ENCODE assay signal across 1 cellular context in the genomic region with DNA sequence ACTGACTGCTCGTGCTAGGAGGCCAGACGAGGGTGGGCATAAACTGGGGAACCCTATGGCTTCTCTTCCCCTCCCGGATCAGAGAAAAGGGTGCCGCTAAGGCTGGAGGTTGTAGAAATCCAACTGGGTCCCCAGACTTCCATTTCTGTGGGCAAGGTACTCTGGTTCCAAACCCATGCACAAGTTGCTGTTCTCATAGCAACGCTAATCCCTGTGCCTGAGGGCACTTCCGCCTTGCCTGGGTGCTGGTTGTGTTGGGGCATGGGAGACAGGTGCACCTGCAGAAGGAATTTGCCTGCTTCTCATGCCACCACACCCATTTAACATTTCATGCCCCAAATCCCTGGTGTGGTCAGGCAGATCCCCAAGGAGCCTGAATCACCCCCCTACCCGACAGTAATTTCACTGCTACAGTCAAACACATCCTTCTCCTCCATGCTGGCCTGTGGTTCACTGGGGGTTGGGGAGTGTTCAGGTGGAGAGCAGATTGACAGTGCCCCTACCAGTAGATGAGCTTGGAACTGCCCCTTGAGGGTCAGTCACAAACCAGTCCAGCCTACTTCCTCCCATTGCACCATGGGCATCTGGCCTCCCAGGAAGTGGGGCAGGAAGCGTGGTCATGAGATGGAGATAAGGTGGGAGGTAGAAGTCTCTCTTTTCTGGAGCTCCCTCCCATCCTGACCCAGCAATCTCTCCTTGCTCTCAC.
TF ChIP-seq lines count a peak whose summit lies in the region.

No MANE protein-coding gene starts in this region.

TF ChIP-seq in PFSK-1, 5 proteins besides CTCF, POLR2A, EP300 and RAD21:
- TF ChIP-seq, protein P1, sequence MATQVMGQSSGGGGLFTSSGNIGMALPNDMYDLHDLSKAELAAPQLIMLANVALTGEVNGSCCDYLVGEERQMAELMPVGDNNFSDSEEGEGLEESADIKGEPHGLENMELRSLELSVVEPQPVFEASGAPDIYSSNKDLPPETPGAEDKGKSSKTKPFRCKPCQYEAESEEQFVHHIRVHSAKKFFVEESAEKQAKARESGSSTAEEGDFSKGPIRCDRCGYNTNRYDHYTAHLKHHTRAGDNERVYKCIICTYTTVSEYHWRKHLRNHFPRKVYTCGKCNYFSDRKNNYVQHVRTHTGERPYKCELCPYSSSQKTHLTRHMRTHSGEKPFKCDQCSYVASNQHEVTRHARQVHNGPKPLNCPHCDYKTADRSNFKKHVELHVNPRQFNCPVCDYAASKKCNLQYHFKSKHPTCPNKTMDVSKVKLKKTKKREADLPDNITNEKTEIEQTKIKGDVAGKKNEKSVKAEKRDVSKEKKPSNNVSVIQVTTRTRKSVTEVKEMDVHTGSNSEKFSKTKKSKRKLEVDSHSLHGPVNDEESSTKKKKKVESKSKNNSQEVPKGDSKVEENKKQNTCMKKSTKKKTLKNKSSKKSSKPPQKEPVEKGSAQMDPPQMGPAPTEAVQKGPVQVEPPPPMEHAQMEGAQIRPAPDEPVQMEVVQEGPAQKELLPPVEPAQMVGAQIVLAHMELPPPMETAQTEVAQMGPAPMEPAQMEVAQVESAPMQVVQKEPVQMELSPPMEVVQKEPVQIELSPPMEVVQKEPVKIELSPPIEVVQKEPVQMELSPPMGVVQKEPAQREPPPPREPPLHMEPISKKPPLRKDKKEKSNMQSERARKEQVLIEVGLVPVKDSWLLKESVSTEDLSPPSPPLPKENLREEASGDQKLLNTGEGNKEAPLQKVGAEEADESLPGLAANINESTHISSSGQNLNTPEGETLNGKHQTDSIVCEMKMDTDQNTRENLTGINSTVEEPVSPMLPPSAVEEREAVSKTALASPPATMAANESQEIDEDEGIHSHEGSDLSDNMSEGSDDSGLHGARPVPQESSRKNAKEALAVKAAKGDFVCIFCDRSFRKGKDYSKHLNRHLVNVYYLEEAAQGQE (IDR thresholded peaks at IDR 0.05; ENCODE audit: insufficient read depth in 1 of 2, low read depth in 2 of 2, low read length in 2 of 2): no peak
- no peak for TF ChIP-seq FOXP2 (optimal IDR thresholded peaks at IDR 0.05; ENCODE audit: borderline replicate concordance, extremely low read depth, extremely low read length, insufficient read depth)
- TF ChIP-seq SIN3A (IDR thresholded peaks at IDR 0.05; ENCODE audit: borderline replicate concordance, insufficient read depth, low read length): no peak
- no peak for TF ChIP-seq TAF1 (IDR thresholded peaks at IDR 0.05; ENCODE audit: borderline replicate concordance, insufficient read depth, low read length)
- TF ChIP-seq POLR2AphosphoS5 (IDR thresholded peaks at IDR 0.05; ENCODE audit: low read depth, low read length): peak; percentile 48; the same call in 1 of the 2 replicates
TF ChIP-seq in PFSK-1: peak in this region for 1.
